Comparison of ENCODE assay signal across 7 cellular contexts in the genomic region with DNA sequence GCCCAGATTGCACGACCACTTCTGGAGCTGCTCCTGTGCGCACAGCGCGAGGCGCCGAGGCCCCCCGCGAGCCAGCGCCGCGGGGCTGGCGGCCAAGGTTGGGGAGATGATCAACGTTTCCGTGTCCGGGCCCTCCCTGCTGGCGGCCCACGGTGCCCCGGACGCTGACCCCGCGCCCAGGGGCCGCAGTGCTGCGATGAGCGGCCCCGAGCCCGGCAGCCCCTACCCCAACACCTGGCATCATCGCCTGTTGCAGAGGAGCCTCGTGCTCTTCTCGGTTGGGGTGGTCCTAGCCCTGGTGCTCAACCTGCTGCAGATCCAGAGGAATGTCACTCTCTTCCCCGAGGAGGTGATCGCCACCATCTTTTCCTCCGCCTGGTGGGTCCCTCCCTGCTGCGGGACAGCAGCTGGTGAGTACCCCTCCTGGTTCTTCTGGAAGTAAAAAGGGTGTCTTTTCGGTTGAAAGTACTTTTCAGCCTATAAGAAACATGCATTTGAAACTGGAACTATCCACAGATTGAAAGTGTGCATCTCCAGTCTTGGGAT. TPM values are rescaled to one million over a fixed set of nuclear protein-coding genes. Genes with fewer than 3 reads are reported as not detected.
DNase-seq lines count a peak whose midpoint lies in the region; ATAC-seq, FAIRE-seq and TF ChIP-seq lines count a peak whose summit lies in the region.

No MANE protein-coding gene starts in this region.

- peak; percentile 0 for ATAC-seq in GM18870 (IDR thresholded peaks at IDR 0.05; ENCODE audit: unreplicated experiment)
- ATAC-seq in HG03097 (IDR thresholded peaks at IDR 0.05; ENCODE audit: low FRiP score, unreplicated experiment) = peak; percentile 0
- ATAC-seq in activated T-helper 17 cell treated with anti-CD3 and anti-CD28 coated beads, Interleukin-2, amount 50 U/mL, for 72 hours (replicated peaks) = no peak

- peak overlapping the region; percentile 92 for H3K4me3 Mint-ChIP-seq in activated T-helper 17 cell treated with anti-CD3 and anti-CD28 coated beads, Interleukin-2, amount 50 U/mL, for 72 hours

- FAIRE-seq in small intestine (lab: Jason Lieb, UNC) = no peak

- no peaks in the 10 kb centered on the region for H3K9me3 ChIP-seq in right atrium auricular region
- H3K9me3 ChIP-seq in small intestine (ENCODE audit: control insufficient read depth, low read depth) = no peaks in the 10 kb centered on the region

- no peak for TF ChIP-seq CTCF in right atrium auricular region (IDR thresholded peaks at IDR 0.05)

- peak overlapping the region; percentile 81 to 84 for H3K4me3 ChIP-seq in right atrium auricular region
- peak overlapping the region; percentile 78 to 86 for H3K4me3 ChIP-seq in small intestine (ENCODE audit: low read depth in 1 of 2, low read length in 2 of 2)

- H3K27me3 Mint-ChIP-seq in activated T-helper 17 cell treated with anti-CD3 and anti-CD28 coated beads, Interleukin-2, amount 50 U/mL, for 72 hours = no peaks in the 10 kb centered on the region

- H3K36me3 Mint-ChIP-seq in activated T-helper 17 cell treated with anti-CD3 and anti-CD28 coated beads, Interleukin-2, amount 50 U/mL, for 72 hours (ENCODE audit: low read depth) = peaks cover 64% of the 10 kb centered on the region

- 0 to 1% (median 1%) methylated on average over 20 to 34 of the region's 34 CpGs for WGBS in small intestine, 3 donors

- no peaks in the 10 kb centered on the region for H3K36me3 ChIP-seq in right atrium auricular region
- peaks cover 0 to 4% of the 10 kb centered on the region in 2 donors for H3K36me3 ChIP-seq in small intestine (ENCODE audit: control insufficient read depth in 2 of 2, insufficient read depth in 2 of 2, low read length in 2 of 2)

- H3K9me3 Mint-ChIP-seq in activated T-helper 17 cell treated with anti-CD3 and anti-CD28 coated beads, Interleukin-2, amount 50 U/mL, for 72 hours = no peaks in the 10 kb centered on the region

- H3K27me3 ChIP-seq in right atrium auricular region (no peaks in the 10 kb centered on the region), small intestine (ENCODE audit: control insufficient read depth in 2 of 2, insufficient read depth in 2 of 2, low read length in 2 of 2) (no peaks in the 10 kb centered on the region)

- DNase-seq in right atrium auricular region (ENCODE audit: low spot score) = peak; percentile 55
- no peak for DNase-seq in small intestine
- DNase-seq in DMS153 (lab: John Stamatoyannopoulos, UW) = no peak
- DNase-seq in OCI-M2 (lab: John Stamatoyannopoulos, UW; ENCODE audit: unreplicated experiment) = no peak

- peak overlapping the region; percentile 95 for H3K27ac Mint-ChIP-seq in activated T-helper 17 cell treated with anti-CD3 and anti-CD28 coated beads, Interleukin-2, amount 50 U/mL, for 72 hours

- H3K4me1 Mint-ChIP-seq in activated T-helper 17 cell treated with anti-CD3 and anti-CD28 coated beads, Interleukin-2, amount 50 U/mL, for 72 hours = peaks cover 25% of the 10 kb centered on the region

- peak overlapping the region; percentile 88 to 93 for H3K27ac ChIP-seq in right atrium auricular region
- peak overlapping the region; percentile 83 to 88 for H3K27ac ChIP-seq in small intestine (ENCODE audit: low read depth in 1 of 2, low read length in 1 of 2)

- H3K4me1 ChIP-seq in right atrium auricular region = peaks cover 0 to 24% of the 10 kb centered on the region in 2 donors
- H3K4me1 ChIP-seq in small intestine (ENCODE audit: control insufficient read depth in 2 of 2, insufficient read depth in 1 of 2, low read depth in 1 of 2, low read length in 1 of 2) = peaks cover 5 to 8% of the 10 kb centered on the region in 2 donors

RNA-seq across cellular contexts. Expression of gene INSIG1, which starts 0.7 kb away (rescaled TPM):
- total RNA-seq in activated T-helper 17 cell treated with anti-CD3 and anti-CD28 coated beads, Interleukin-2, amount 50 U/mL, for 72 hours = 100 to 1,000 TPM; 140 to 216 TPM
- 10 to 100 TPM; 15.8 to 25.7 TPM for total RNA-seq in right atrium auricular region
- 10 to 100 TPM in 1 of 3 donors, 1 to 10 TPM in 2; 5.8 to 70.1 (median 9.2) TPM for polyA plus RNA-seq in small intestine

Comparison
In these comparisons a context has a peak if more than half of its experiments do, and no peak if none do; other contexts are left out.
1. RNA of gene INSIG1, which starts 0.7 kb away (total RNA-seq): 140 to 216 TPM in activated T-helper 17 cell treated with anti-CD3 and anti-CD28 coated beads, Interleukin-2, amount 50 U/mL, for 72 hours; 15.8 to 25.7 TPM in right atrium auricular region; every median in the first group is over 4 times any median in the second.